Comparison of ENCODE assay signal across 8 cellular contexts in genomic region chr12:42097971-42098370, GRCh38. TPM values are rescaled to one million over a fixed set of nuclear protein-coding genes. Genes with fewer than 3 reads are reported as not detected.
DNase-seq lines count a peak whose midpoint lies in the region; ATAC-seq and TF ChIP-seq lines count a peak whose summit lies in the region.

No MANE protein-coding gene starts in this region.

- TF ChIP-seq CTCF in fibroblast of the aortic adventitia (IDR thresholded peaks at IDR 0.05; ENCODE audit: insufficient read depth, low read length), result no peak

- ATAC-seq in GM18499 (IDR thresholded peaks at IDR 0.05; ENCODE audit: insufficient read depth, unreplicated experiment) (peak; percentile 95), GM21576 (IDR thresholded peaks at IDR 0.05; ENCODE audit: unreplicated experiment) (peak; percentile 97), SK-N-SH treated with all-trans-retinoic acid at 6 μM for 48 hours (no peak), HG02970 (IDR thresholded peaks at IDR 0.05; ENCODE audit: low FRiP score, unreplicated experiment) (no peak)

- H3K4me3 ChIP-seq in fibroblast of the aortic adventitia (ENCODE audit: low read depth, low read length), result no peak overlapping the region

- DNase-seq in Kasumi-1 (lab: John Stamatoyannopoulos, UW) (peak; percentile 32 to 39), fibroblast of the aortic adventitia (ENCODE audit: low read depth) (peak; percentile 35), SW 1271 (lab: John Stamatoyannopoulos, UW) (no peak), foreskin melanocyte (no peak)

TF ChIP-seq in SK-N-SH treated with all-trans-retinoic acid at 6 μM for 48 hours, 23 proteins besides CTCF, POLR2A, EP300 and RAD21:
- TF ChIP-seq ZNF70 (CRISPR knock-in tag; IDR thresholded peaks at IDR 0.05) (no peak), ZFP30 (CRISPR knock-in tag; IDR thresholded peaks at IDR 0.05) (no peak), POU6F1 (CRISPR knock-in tag; IDR thresholded peaks at IDR 0.05; ENCODE audit: borderline replicate concordance, low read depth) (no peak), ESRRG (CRISPR knock-in tag; IDR thresholded peaks at IDR 0.05) (no peak), PATZ1 (CRISPR knock-in tag; IDR thresholded peaks at IDR 0.05; ENCODE audit: borderline replicate concordance) (no peak), CSDC2 (CRISPR knock-in tag; IDR thresholded peaks at IDR 0.05) (no peak), OSR1 (CRISPR knock-in tag; IDR thresholded peaks at IDR 0.05) (no peak), ZNF565 (CRISPR knock-in tag; conservative IDR thresholded peaks at IDR 0.05; ENCODE audit: low read depth) (no peak), ISL1 (CRISPR knock-in tag; IDR thresholded peaks at IDR 0.05) (no peak)
- TF ChIP-seq, protein P1, sequence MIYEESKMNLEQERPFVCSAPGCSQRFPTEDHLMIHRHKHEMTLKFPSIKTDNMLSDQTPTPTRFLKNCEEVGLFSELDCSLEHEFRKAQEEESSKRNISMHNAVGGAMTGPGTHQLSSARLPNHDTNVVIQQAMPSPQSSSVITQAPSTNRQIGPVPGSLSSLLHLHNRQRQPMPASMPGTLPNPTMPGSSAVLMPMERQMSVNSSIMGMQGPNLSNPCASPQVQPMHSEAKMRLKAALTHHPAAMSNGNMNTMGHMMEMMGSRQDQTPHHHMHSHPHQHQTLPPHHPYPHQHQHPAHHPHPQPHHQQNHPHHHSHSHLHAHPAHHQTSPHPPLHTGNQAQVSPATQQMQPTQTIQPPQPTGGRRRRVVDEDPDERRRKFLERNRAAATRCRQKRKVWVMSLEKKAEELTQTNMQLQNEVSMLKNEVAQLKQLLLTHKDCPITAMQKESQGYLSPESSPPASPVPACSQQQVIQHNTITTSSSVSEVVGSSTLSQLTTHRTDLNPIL (CRISPR knock-in tag; IDR thresholded peaks at IDR 0.05; ENCODE audit: low read depth), result no peak

RNA-seq across cellular contexts. Expression of gene GXYLT1, which starts 46.7 kb away (rescaled TPM):
- total RNA-seq in fibroblast of the aortic adventitia (ENCODE audit: low replicate concordance), result 6.1 and 9.8 TPM in 2 replicates

Comparison
In these comparisons a context has a peak if more than half of its experiments do, and no peak if none do; other contexts are left out.
1. ATAC-seq: peak in GM18499 (single experiment) and GM21576 (single experiment); none in SK-N-SH treated with all-trans-retinoic acid at 6 μM for 48 hours (single experiment) and HG02970 (single experiment).
2. DNase-seq: peak in Kasumi-1 (2 of 2) and fibroblast of the aortic adventitia (single experiment); none in SW 1271 (0 of 2) and foreskin melanocyte (single experiment).